Comparison of ENCODE assay signal across 14 cellular contexts in genomic region chr3:195139091-195139875, GRCh38.
A peak's percentile ranks its signal among the peaks of the same experiment; 100 is the strongest.
DNase-seq lines count a peak whose midpoint lies in the region; ATAC-seq, FAIRE-seq and TF ChIP-seq lines count a peak whose summit lies in the region.
"Had no signal": no experiment of that assay in that cellular context is flagged by ENCODE, and none has a peak within 500 bp of the region (broad histone marks: within the 10 kb centered on the region; RNA-seq: fewer than 3 reads in every experiment).

No MANE protein-coding gene starts in this region.

- no peak for TF ChIP-seq CTCF in keratinocyte (optimal IDR thresholded peaks at IDR 0.05 in 1 of 3, IDR thresholded peaks at IDR 0.05 in 1 of 3, conservative IDR thresholded peaks at IDR 0.05 in 1 of 3; ENCODE audit: extremely low read depth in 1 of 3, insufficient read depth in 2 of 3, low read length in 3 of 3)

- H3K36me3 ChIP-seq in keratinocyte (ENCODE audit: control insufficient read depth in 2 of 2, extremely low read depth in 1 of 2, insufficient read depth in 2 of 2, low read length in 2 of 2), result peaks cover 0 to 4% of the 10 kb centered on the region in 2 experiments

- H4K20me1 ChIP-seq in keratinocyte (ENCODE audit: control insufficient read depth, extremely low read depth, insufficient read depth, low read length), result no peaks in the 10 kb centered on the region

- H3K79me2 ChIP-seq in keratinocyte (ENCODE audit: control insufficient read depth, insufficient read depth, low read length), result no peaks in the 10 kb centered on the region

- peaks cover 4% of the 10 kb centered on the region for H3K36me3 Mint-ChIP-seq in IgD-negative memory B cell

- H3K9me3 ChIP-seq in keratinocyte (ENCODE audit: control insufficient read depth, low read depth, low read length), result peaks cover 2% of the 10 kb centered on the region

- H3K4me1 Mint-ChIP-seq in IgD-negative memory B cell, result peaks cover under 1 to 6% (median 6%) of the 10 kb centered on the region in 3 donors

- H3K4me3 ChIP-seq in keratinocyte (ENCODE audit: control insufficient read depth in 2 of 3, extremely low read depth in 1 of 3, insufficient read depth in 2 of 3, low read depth in 1 of 3, low read length in 3 of 3), result peak overlapping the region in 1 of 3 experiments; percentile 25

- H3K9ac ChIP-seq in keratinocyte (ENCODE audit: control insufficient read depth, extremely low read depth, insufficient read depth, low read length), result peak overlapping the region; percentile 45

- no peak for FAIRE-seq in keratinocyte (lab: Jason Lieb, UNC)
- no peak for FAIRE-seq in frontal cortex (lab: Jason Lieb, UNC)
- FAIRE-seq: kidney had no signal

- no peaks in the 10 kb centered on the region for H3K27me3 ChIP-seq in keratinocyte (ENCODE audit: control insufficient read depth, extremely low read depth, insufficient read depth, low read length)

- H3K4me1 ChIP-seq in keratinocyte (ENCODE audit: control insufficient read depth, extremely low read depth, insufficient read depth, low read length), result peaks cover 19% of the 10 kb centered on the region

- H3K27ac Mint-ChIP-seq in IgD-negative memory B cell, result peak overlapping the region in 2 of 3 donors; percentile 50 to 60
- H3K27ac Mint-ChIP-seq: activated CD8-positive, alpha-beta T cell treated with anti-CD3 and anti-CD28 coated beads, Interleukin-2, amount 10 ng/mL, durations not matched to agents 7 days and 5 days; CD4-positive, alpha-beta T cell had no signal

- dilution Hi-C loops in keratinocyte (cut with MboI; ENCODE audit: extremely low pct_ligation_motif_present, low sequenced_read_pairs), result no loop called here

- H3K9me1 ChIP-seq in keratinocyte (ENCODE audit: control insufficient read depth, extremely low read depth, insufficient read depth, low read length), result peaks cover 4% of the 10 kb centered on the region

- peak overlapping the region; percentile 62 for H3K27ac ChIP-seq in keratinocyte (ENCODE audit: control insufficient read depth, insufficient read depth, low read length)

- no peaks in the 10 kb centered on the region for H3K27me3 Mint-ChIP-seq in IgD-negative memory B cell
- H3K27me3 Mint-ChIP-seq: CD4-positive, alpha-beta T cell; naive thymus-derived CD8-positive, alpha-beta T cell had no signal

- H2AFZ ChIP-seq in keratinocyte (ENCODE audit: control insufficient read depth, low read length), result peak overlapping the region; percentile 63

- H3K4me3 Mint-ChIP-seq in IgD-negative memory B cell, result peak overlapping the region in 3 of 4 donors; percentile 49 to 91 (median 78)
- H3K4me3 Mint-ChIP-seq: activated CD8-positive, alpha-beta T cell treated with anti-CD3 and anti-CD28 coated beads, Interleukin-2, amount 10 ng/mL, durations not matched to agents 7 days and 5 days; CD4-positive, alpha-beta T cell; naive thymus-derived CD8-positive, alpha-beta T cell had no signal

- peak overlapping the region; percentile 67 for H3K4me2 ChIP-seq in keratinocyte (ENCODE audit: control insufficient read depth, extremely low read depth, insufficient read depth, low read depth, low read length)

- peaks cover 4 to 11% (median 9%) of the 10 kb centered on the region in 3 donors for H3K9me3 Mint-ChIP-seq in IgD-negative memory B cell

- DNase-seq in keratinocyte (ENCODE audit: low read depth, low spot score) (no peak), NCI-H2081 (lab: John Stamatoyannopoulos, UW) (no peak), NCI-H146 (lab: John Stamatoyannopoulos, UW) (no peak), frontal cortex (ENCODE audit: low spot score in 2 of 2) (no peak), NCI-H748 treated with DMSO at 0.1 percent for 48 hours (lab: John Stamatoyannopoulos, UW) (no peak)
- DNase-seq: activated CD8-positive, alpha-beta T cell treated with anti-CD3 and anti-CD28 coated beads, Interleukin-2, amount 10 ng/mL, durations not matched to agents 7 days and 5 days; activated naive CD4-positive, alpha-beta T cell treated with anti-CD3 and anti-CD28 coated beads, Interleukin-2, amount 50 U/mL, for 16 hours; CD4-positive, alpha-beta T cell; kidney; naive thymus-derived CD8-positive, alpha-beta T cell; stimulated activated CD4-positive, alpha-beta T cell treated with anti-CD3 and anti-CD28 coated beads, Interleukin-12 subunit alpha, Interleukin-12 subunit beta, amount 100 ng/mL, for 4 hours had no signal

- ATAC-seq in GM18867 (IDR thresholded peaks at IDR 0.05; ENCODE audit: unreplicated experiment), result peak; percentile 93
- peak; percentile 63 for ATAC-seq in GM21717 (IDR thresholded peaks at IDR 0.05; ENCODE audit: unreplicated experiment)
- ATAC-seq: activated CD8-positive, alpha-beta T cell treated with anti-CD3 and anti-CD28 coated beads, Interleukin-2, amount 10 ng/mL, durations not matched to agents 7 days and 5 days; naive thymus-derived CD8-positive, alpha-beta T cell had no signal
